9 cellular contexts compared by ENCODE assay signal in genomic region chr17:47315451-47316266, GRCh38. TPM values are rescaled to one million over a fixed set of nuclear protein-coding genes. Genes with fewer than 3 reads are reported as not detected.
A peak's percentile ranks its signal among the peaks of the same experiment; 100 is the strongest.
DNase-seq lines count a peak whose midpoint lies in the region; ATAC-seq and TF ChIP-seq lines count a peak whose summit lies in the region.
"Had no signal": no experiment of that assay in that cellular context is flagged by ENCODE, and none has a peak within 500 bp of the region (broad histone marks: within the 10 kb centered on the region; RNA-seq: fewer than 3 reads in every experiment).

No MANE protein-coding gene starts in this region.

- no peaks in the 10 kb centered on the region for H3K9me3 ChIP-seq in OCI-LY1 (ENCODE audit: low read length)
- H3K9me3 ChIP-seq in skeletal muscle satellite cell (replicated peaks; ENCODE audit: low read length): no peaks in the 10 kb centered on the region

- H3K9me2 ChIP-seq in OCI-LY1 (ENCODE audit: low read depth, low read length): no peaks in the 10 kb centered on the region

- H3K36me3 ChIP-seq in OCI-LY1 (ENCODE audit: insufficient read depth, low read length): no peaks in the 10 kb centered on the region
- no peaks in the 10 kb centered on the region for H3K36me3 ChIP-seq in brain microvascular endothelial cell (replicated peaks)
- no peaks in the 10 kb centered on the region for H3K36me3 ChIP-seq in skeletal muscle satellite cell (ENCODE audit: insufficient read depth, low read length)

- H3K4me2 ChIP-seq in OCI-LY1 (ENCODE audit: low read length) (no peak overlapping the region), skeletal muscle satellite cell (ENCODE audit: low read length) (peak overlapping the region; percentile 37)
- H3K4me2 ChIP-seq: BLaER1 treated with 17β-estradiol and CSF1 and Interleukin-3, amounts not matched to agents 10 nM and 100 nM had no signal

- H3K4me1 ChIP-seq in OCI-LY1 (ENCODE audit: insufficient read depth, low read length, severe bottlenecking): peaks cover 3% of the 10 kb centered on the region
- peaks cover 26% of the 10 kb centered on the region for H3K4me1 ChIP-seq in skeletal muscle satellite cell (ENCODE audit: control insufficient read depth, insufficient read depth, low read length)

- no peaks in the 10 kb centered on the region for H3K79me2 ChIP-seq in OCI-LY1 (ENCODE audit: insufficient read depth, low read length)

- no peaks in the 10 kb centered on the region for H3K27me3 ChIP-seq in OCI-LY1 (ENCODE audit: insufficient read depth, low read length)
- no peaks in the 10 kb centered on the region for H3K27me3 ChIP-seq in brain microvascular endothelial cell (replicated peaks)
- H3K27me3 ChIP-seq in skeletal muscle satellite cell (ENCODE audit: control insufficient read depth, insufficient read depth, low read length): no peaks in the 10 kb centered on the region
- H3K27me3 ChIP-seq: BLaER1 treated with 17β-estradiol and CSF1 and Interleukin-3, amounts not matched to agents 10 nM and 100 nM had no signal

- H2AFZ ChIP-seq in OCI-LY1 (ENCODE audit: low read length): no peak overlapping the region

- DNase-seq in NCI-H1417 (lab: John Stamatoyannopoulos, UW): peak; percentile 24 to 80 (median 77)
- no peak for DNase-seq in NCI-H1417 treated with DMSO at 0.1 percent for 48 hours (lab: John Stamatoyannopoulos, UW)
- peak; percentile 69 for DNase-seq in Jurkat, Clone E6-1 (ENCODE audit: low read depth, low spot score)
- peak; percentile 85 for DNase-seq in brain microvascular endothelial cell
- peak; percentile 73 for DNase-seq in iPS-NIHi11 (ENCODE audit: low spot score)

- in situ Hi-C loops in brain microvascular endothelial cell (cut with HindIII; ENCODE audit: low pct_ligation_motif_present, low sequenced_read_pairs): no loop called here

- ATAC-seq in HG02678 (IDR thresholded peaks at IDR 0.05; ENCODE audit: unreplicated experiment): no peak

- H3K9ac ChIP-seq in OCI-LY1 (ENCODE audit: low read length) (no peak overlapping the region; the same call in 1 of the 2 replicates), skeletal muscle satellite cell (ENCODE audit: low read depth, low read length) (peak overlapping the region; percentile 72)
- H3K9ac ChIP-seq: BLaER1 treated with 17β-estradiol and CSF1 and Interleukin-3, amounts not matched to agents 10 nM and 100 nM had no signal

- no peak overlapping the region for H3K4me3 ChIP-seq in Jurkat, Clone E6-1 (ENCODE audit: low read length)
- H3K4me3 ChIP-seq in OCI-LY1 (ENCODE audit: low read depth, low read length, poor library complexity, severe bottlenecking) (no peak overlapping the region), brain microvascular endothelial cell (ENCODE audit: low read depth, low read length) (no peak overlapping the region), skeletal muscle satellite cell (ENCODE audit: low read length) (no peak overlapping the region)
- H3K4me3 ChIP-seq: BLaER1 treated with 17β-estradiol and CSF1 and Interleukin-3, amounts not matched to agents 10 nM and 100 nM had no signal

- H4K20me1 ChIP-seq in OCI-LY1 (ENCODE audit: insufficient read depth, low read length): no peaks in the 10 kb centered on the region
- H4K20me1 ChIP-seq: BLaER1 treated with 17β-estradiol and CSF1 and Interleukin-3, amounts not matched to agents 10 nM and 100 nM had no signal

- TF ChIP-seq CTCF in OCI-LY1 (IDR thresholded peaks at IDR 0.05; ENCODE audit: low read length) (peak; percentile 93), brain microvascular endothelial cell (IDR thresholded peaks at IDR 0.05; ENCODE audit: low read depth, low read length, missing control alignments) (peak; percentile 78)

- no peaks in the 10 kb centered on the region for H3F3A ChIP-seq in OCI-LY1 (ENCODE audit: insufficient read depth, low read length)

- no peak overlapping the region for H3K27ac ChIP-seq in OCI-LY1 (ENCODE audit: low read depth, low read length, poor library complexity, severe bottlenecking)
- peak overlapping the region; percentile 80 for H3K27ac ChIP-seq in brain microvascular endothelial cell
- H3K27ac ChIP-seq: BLaER1 treated with 17β-estradiol and CSF1 and Interleukin-3, amounts not matched to agents 10 nM and 100 nM had no signal

RNA-seq across cellular contexts. Expression of gene EFCAB13, which starts 8.1 kb away (rescaled TPM):
- polyA plus RNA-seq in Jurkat, Clone E6-1 (2012; ENCODE audit: insufficient read depth, insufficient read length): 2.3 TPM
- 1.7 and 4.8 TPM in 2 replicates for total RNA-seq in skeletal muscle satellite cell (2012; rRNA removed)
